18 cellular contexts compared by ENCODE assay signal in genomic region chr5:176183321-176184074, GRCh38. TPM values are rescaled to one million over a fixed set of nuclear protein-coding genes. Genes with fewer than 3 reads are reported as not detected.
A peak's percentile ranks its signal among the peaks of the same experiment; 100 is the strongest.
DNase-seq lines count a peak whose midpoint lies in the region; ATAC-seq and TF ChIP-seq lines count a peak whose summit lies in the region.
"Had no signal": no experiment of that assay in that cellular context is flagged by ENCODE, and none has a peak within 500 bp of the region (broad histone marks: within the 10 kb centered on the region; RNA-seq: fewer than 3 reads in every experiment).

No MANE protein-coding gene starts in this region.

- no peak for TF ChIP-seq EP300 in upper lobe of left lung (IDR thresholded peaks at IDR 0.05)

- no peaks in the 10 kb centered on the region for H3K9me3 ChIP-seq in upper lobe of left lung
- H3K9me3 ChIP-seq: vagina had no signal

- TF ChIP-seq CTCF in upper lobe of left lung (IDR thresholded peaks at IDR 0.05), result no peak

- peak; percentile 35 for DNase-seq in HEK293T (ENCODE audit: extremely low spot score)
- DNase-seq in NCI-H2029 treated with DMSO at 0.1 percent for 48 hours (lab: John Stamatoyannopoulos, UW), result peak; percentile 97
- peak; percentile 97 for DNase-seq in NCI-H748 treated with DMSO at 0.1 percent for 48 hours (lab: John Stamatoyannopoulos, UW)
- DNase-seq in renal cortical epithelial cell (ENCODE audit: low read depth), result peak; percentile 44
- no peak for DNase-seq in upper lobe of left lung
- no peak for DNase-seq in NCI-H446 (lab: John Stamatoyannopoulos, UW)
- DNase-seq: activated CD4-positive, alpha-beta memory T cell treated with anti-CD3 and anti-CD28 coated beads, Interleukin-2, amount 10 ng/mL, durations not matched to agents 7 days and 5 days; activated effector memory CD4-positive, alpha-beta T cell treated with Interleukin-2 at 50 U/mL for 16 hours; dermis blood vessel endothelial cell; GF-D8; left ventricle myocardium superior; NCI-H446 treated with DMSO at 0.1 percent for 48 hours; sigmoid colon; stimulated activated CD4-positive, alpha-beta T cell treated with anti-CD3 and anti-CD28 coated beads, Interleukin-4, amount 100 ng/mL, for 4 hours; stimulated activated naive B cell treated with anti-CD40 and anti-IgM and Interleukin-4, amounts not matched to agents 10 μg/mL and 1 μg/mL and 100 μg/mL, for 72 hours had no signal

- H3K4me1 ChIP-seq in upper lobe of left lung, result no peaks in the 10 kb centered on the region
- H3K4me1 ChIP-seq: sigmoid colon, vagina had no signal

- ATAC-seq in upper lobe of left lung (ENCODE audit: low FRiP score in 2 of 2) (no peak), GM21619 (IDR thresholded peaks at IDR 0.05; ENCODE audit: unreplicated experiment) (no peak)
- ATAC-seq: left ventricle myocardium superior; stimulated activated naive B cell treated with anti-CD40 and anti-IgM and Interleukin-4, amounts not matched to agents 10 μg/mL and 1 μg/mL and 100 μg/mL, for 72 hours had no signal

- no peaks in the 10 kb centered on the region for H3K36me3 ChIP-seq in upper lobe of left lung
- H3K36me3 ChIP-seq: sigmoid colon, vagina had no signal

- POLR2A ChIA-PET in HEK293T (lab: Yijun Ruan, JAX), result no interaction called here

- WGBS in upper lobe of left lung, 2 donors, result 75 to 84% methylated on average over 10 to 16 of the region's 16 CpGs

- CTCF ChIA-PET in HEK293T (lab: Yijun Ruan, JAX), result no interaction called here

- H3K27ac ChIP-seq in upper lobe of left lung, result no peak overlapping the region
- H3K27ac ChIP-seq: C4-2B, sigmoid colon, vagina had no signal

- no peak overlapping the region for H3K4me3 ChIP-seq in upper lobe of left lung
- H3K4me3 ChIP-seq: sigmoid colon, vagina had no signal

- TF ChIP-seq POLR2A in upper lobe of left lung (IDR thresholded peaks at IDR 0.05), result no peak

- no peaks in the 10 kb centered on the region for H3K27me3 ChIP-seq in upper lobe of left lung
- H3K27me3 ChIP-seq: vagina had no signal

TF ChIP-seq in HEK293T, 16 proteins besides CTCF, POLR2A, EP300 and RAD21:
- no peak for TF ChIP-seq TARDBP (IDR thresholded peaks at IDR 0.05)
- 0 out of 2 replicates have a peak, but pooled peaks have one; percentile 13 for TF ChIP-seq L3MBTL2 (conservative IDR thresholded peaks at IDR 0.05)

RNA-seq across cellular contexts. Expression of gene SIMC1, which starts 54.7 kb away (rescaled TPM):
- total RNA-seq in renal cortical epithelial cell (2.3 and 7.0 TPM in 2 replicates), upper lobe of left lung (10 to 100 TPM; 13.6 to 43.0 (median 21.2) TPM)

Comparison
In these comparisons a context has a peak if more than half of its experiments do, and no peak if none do; other contexts are left out.
1. DNase-seq: peak in HEK293T (single experiment), NCI-H2029 treated with DMSO at 0.1 percent for 48 hours (single experiment), NCI-H748 treated with DMSO at 0.1 percent for 48 hours (single experiment) and renal cortical epithelial cell (single experiment); none in upper lobe of left lung (0 of 2) and NCI-H446 (0 of 2).